2 cellular contexts compared by ENCODE assay signal in genomic region chr12:131482199-131482598, GRCh38.
TF ChIP-seq lines count a peak whose summit lies in the region.

No MANE protein-coding gene starts in this region.

TF ChIP-seq in A549, 52 proteins besides CTCF, POLR2A, EP300 and RAD21 (continued from another document):
- peak; percentile 70 for TF ChIP-seq USF2 (IDR thresholded peaks at IDR 0.05)

TF ChIP-seq in H1, 55 proteins besides CTCF, POLR2A, EP300 and RAD21 (continued from another document):
- no peak for TF ChIP-seq ATF3 (IDR thresholded peaks at IDR 0.05; ENCODE audit: insufficient read depth, low read depth, low read length)
- TF ChIP-seq RBBP5 (IDR thresholded peaks at IDR 0.05; ENCODE audit: borderline replicate concordance, low read depth, low read length) = no peak
- TF ChIP-seq NANOG (IDR thresholded peaks at IDR 0.05; ENCODE audit: insufficient read depth, low read depth, low read length, poor library complexity, severe bottlenecking) = no peak
- no peak for TF ChIP-seq ATF2 (IDR thresholded peaks at IDR 0.05; ENCODE audit: low read length)
- TF ChIP-seq POU5F1 (IDR thresholded peaks at IDR 0.05; ENCODE audit: low read depth, low read length) = no peak
- TF ChIP-seq PHF8 (conservative IDR thresholded peaks at IDR 0.05; ENCODE audit: low read depth, low read length) = no peak
- TF ChIP-seq HDAC6 (IDR thresholded peaks at IDR 0.05; ENCODE audit: low read depth, low read length) = no peak
- no peak for TF ChIP-seq JUN (IDR thresholded peaks at IDR 0.05; ENCODE audit: low read depth, low read length)
- no peak for TF ChIP-seq SAP30 (IDR thresholded peaks at IDR 0.05; ENCODE audit: insufficient read depth, insufficient replicate concordance, low read length)
- TF ChIP-seq CTBP2 (IDR thresholded peaks at IDR 0.05; ENCODE audit: borderline replicate concordance, insufficient read depth, insufficient read length, low read length) = no peak
- no peak for TF ChIP-seq YY1 (IDR thresholded peaks at IDR 0.05; ENCODE audit: low read depth, low read length)
- TF ChIP-seq SP1 (IDR thresholded peaks at IDR 0.05; ENCODE audit: low read depth, low read length) = no peak
- no peak for TF ChIP-seq TEAD4 (IDR thresholded peaks at IDR 0.05; ENCODE audit: low read depth, low read length)
- no peak for TF ChIP-seq TCF12 (IDR thresholded peaks at IDR 0.05; ENCODE audit: low read depth, low read length)
- TF ChIP-seq SIX5 (IDR thresholded peaks at IDR 0.05; ENCODE audit: low read depth, low read length) = no peak
